ENCODE assay signal across 8 cellular contexts in the genomic region with DNA sequence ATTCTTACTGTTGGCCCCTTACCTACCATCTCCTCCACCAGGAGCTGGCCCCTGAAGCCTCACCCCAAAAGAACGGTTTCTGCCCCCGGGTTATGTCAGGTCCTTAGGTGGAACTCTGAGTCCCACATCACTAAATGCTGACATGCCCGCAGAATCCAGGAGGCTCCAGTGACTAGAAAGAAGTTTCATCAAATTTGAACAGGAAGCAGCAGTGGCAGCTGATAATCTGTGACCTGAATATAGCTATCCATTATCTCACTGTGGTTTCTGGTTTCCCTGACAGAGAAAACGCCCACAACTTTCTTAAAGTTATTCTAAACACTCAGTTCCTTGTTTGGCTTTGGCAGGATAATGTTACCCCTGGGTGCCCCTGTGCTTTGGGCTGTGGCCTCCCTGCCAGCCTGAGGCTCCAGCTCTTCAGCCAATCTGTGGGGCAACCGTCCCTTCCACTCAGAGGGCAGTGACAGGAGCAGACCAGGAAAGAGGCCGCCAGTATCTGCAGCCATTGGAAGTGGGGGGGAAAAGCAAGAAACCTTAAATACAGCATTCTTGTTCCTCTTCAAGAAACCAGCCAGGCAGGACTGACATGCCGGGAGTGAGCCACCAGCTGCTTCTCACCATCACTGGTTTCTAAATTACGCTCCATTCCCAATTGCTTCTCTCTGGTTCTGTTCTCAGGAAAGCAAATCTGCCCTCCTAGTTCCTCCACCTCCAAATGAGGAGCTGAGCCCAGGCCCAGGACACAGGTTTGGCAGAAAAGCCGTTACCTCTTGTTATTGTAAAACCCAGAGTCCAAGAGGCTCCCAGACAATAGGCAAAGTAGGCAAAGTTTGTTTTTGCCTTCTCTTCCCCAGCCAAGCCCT. TPM values are rescaled to one million over a fixed set of nuclear protein-coding genes. Genes with fewer than 3 reads are reported as not detected.
DNase-seq lines count a peak whose midpoint lies in the region; ATAC-seq, FAIRE-seq and TF ChIP-seq lines count a peak whose summit lies in the region.

No MANE protein-coding gene starts in this region.

- intact Hi-C loops in HepG2 (cut with micrococcal nuclease; ENCODE audit: unreplicated experiment) = loop anchor here (1.0 kb wide), 1 partner anchor 70 kb away; no protein-coding TSS in a partner anchor

- H2AFZ ChIP-seq in OCI-LY3 (ENCODE audit: low read depth, low read length) (no peak overlapping the region; the same call in 1 of the 2 replicates), HepG2 (ENCODE audit: low read length) (peak overlapping the region; percentile 59)

- 26% methylated on average over 9 of the region's 9 CpGs for WGBS in HepG2 (ENCODE audit: low lambda C conversion rate)

- TF ChIP-seq CTCF in OCI-LY3 (IDR thresholded peaks at IDR 0.05; ENCODE audit: low read depth, low read length) (no peak), HepG2 (CRISPR knock-in tag; IDR thresholded peaks at IDR 0.05) (no peak), type B pancreatic cell (conservative IDR thresholded peaks at IDR 0.05) (no peak)

- POLR2A ChIA-PET in HepG2 (lab: Yijun Ruan, JAX) = no interaction called here

- H3K36me3 ChIP-seq in OCI-LY3 (replicated peaks; ENCODE audit: low read depth, low read length) (no peaks in the 10 kb centered on the region), HepG2 (replicated peaks in 1 of 2; ENCODE audit: control insufficient read depth in 1 of 2, insufficient read depth in 2 of 2, low read length in 2 of 2) (no peaks in the 10 kb centered on the region)

- DNase-seq in amniotic epithelial cell (ENCODE audit: low read depth) (peak; percentile 79), HepG2 (ENCODE audit: low spot score) (no peak), type B pancreatic cell (ENCODE audit: extremely low spot score, unreplicated experiment) (no peak), ureter (ENCODE audit: low spot score) (no peak), LoVo (ENCODE audit: low spot score) (no peak)

- H3K9me3 Mint-ChIP-seq in type B pancreatic cell = no peaks in the 10 kb centered on the region

- H3K4me2 ChIP-seq in OCI-LY3 (ENCODE audit: low read length) (peak overlapping the region; percentile 96), HepG2 (ENCODE audit: low read depth, low read length) (0 out of 2 replicates have a peak overlapping the region, but pooled peaks have one; percentile 5)

- BruUV-seq in HepG2 (replicated peaks; lab: Mats Ljungman, UMichigan) = no TSS peak

- H4K20me1 ChIP-seq in OCI-LY3 (ENCODE audit: insufficient read depth, low read length) (no peaks in the 10 kb centered on the region), HepG2 (ENCODE audit: insufficient read depth, low read length) (no peaks in the 10 kb centered on the region)

- TF ChIP-seq POLR2A in HepG2 (IDR thresholded peaks at IDR 0.05; ENCODE audit: insufficient read depth in 1 of 2, low read depth in 2 of 2, low read length in 2 of 2) = no peak

- H3K9me3 ChIP-seq in OCI-LY3 (ENCODE audit: insufficient read depth, low read length) (no peaks in the 10 kb centered on the region), HepG2 (ENCODE audit: low read length) (no peaks in the 10 kb centered on the region)

- CTCF ChIA-PET in HepG2 (lab: Yijun Ruan, JAX; ENCODE audit: low intra/inter-chr PET ratio, low total read pairs) = interaction anchor here (1.2 to 2.8 kb wide), 2 partner anchors 43 to 71 kb away, joined by 3 to 19 read pairs; no protein-coding TSS in a partner anchor

- H3K4me3 Mint-ChIP-seq in type B pancreatic cell = peak overlapping the region; percentile 81

- peak overlapping the region; percentile 61 for H3K4me3 ChIP-seq in OCI-LY3 (ENCODE audit: low read length)
- H3K4me3 ChIP-seq in HepG2 (replicated peaks in 1 of 3; ENCODE audit: insufficient read depth in 1 of 3, low read depth in 2 of 3, low read length in 3 of 3) = no peak overlapping the region

- no peak for TF ChIP-seq RAD21 in HepG2 (CRISPR knock-in tag; IDR thresholded peaks at IDR 0.05)

- H3K27ac Mint-ChIP-seq in type B pancreatic cell = peak overlapping the region; percentile 98

- peaks cover 51% of the 10 kb centered on the region for H3K4me1 ChIP-seq in OCI-LY3 (ENCODE audit: low read length)
- peaks cover 27% of the 10 kb centered on the region for H3K4me1 ChIP-seq in HepG2 (ENCODE audit: insufficient read depth, low read length)

- TF ChIP-seq EP300 in HepG2 (IDR thresholded peaks at IDR 0.05; ENCODE audit: low read depth in 2 of 2, low read length in 2 of 2) (no peak), HepG2 (CRISPR knock-in tag; IDR thresholded peaks at IDR 0.05; ENCODE audit: borderline replicate concordance) (no peak)

- H3K4me1 Mint-ChIP-seq in type B pancreatic cell (ENCODE audit: unreplicated experiment) = peaks cover 20% of the 10 kb centered on the region

- peak overlapping the region; percentile 61 for H3K9ac ChIP-seq in OCI-LY3 (ENCODE audit: low read length)
- no peak overlapping the region for H3K9ac ChIP-seq in HepG2 (ENCODE audit: insufficient read depth, low read depth, low read length)

- ATAC-seq in GM18517 (IDR thresholded peaks at IDR 0.05; ENCODE audit: unreplicated experiment) = peak; percentile 55
- peak; percentile 46 for ATAC-seq in HG02642 (IDR thresholded peaks at IDR 0.05; ENCODE audit: poor library complexity, unreplicated experiment)
- ATAC-seq in HepG2 = peak; percentile 50

- no peaks in the 10 kb centered on the region for H3K36me3 Mint-ChIP-seq in type B pancreatic cell

- no peak for FAIRE-seq in HepG2 (lab: Jason Lieb, UNC)

- H3K27me3 ChIP-seq in OCI-LY3 (ENCODE audit: low read depth, low read length) (no peaks in the 10 kb centered on the region), HepG2 (ENCODE audit: control insufficient read depth in 1 of 2, insufficient read depth in 2 of 2, low read length in 2 of 2) (no peaks in the 10 kb centered on the region)

- H3K27ac ChIP-seq in OCI-LY3 (ENCODE audit: low read length) = peak overlapping the region; percentile 93
- no peak overlapping the region for H3K27ac ChIP-seq in HepG2 (ENCODE audit: extremely low read length, insufficient read depth, low read length)

- in situ Hi-C loops in HepG2 (cut with HindIII; ENCODE audit: extremely low pct_ligation_motif_present, low pct_unique_long_range_greater_than_20kb) = no loop called here

- no peaks in the 10 kb centered on the region for H3K79me2 ChIP-seq in OCI-LY3 (ENCODE audit: low read length)
- H3K79me2 ChIP-seq in HepG2 (ENCODE audit: insufficient read depth, low read length) = no peaks in the 10 kb centered on the region

- H3K27me3 Mint-ChIP-seq in type B pancreatic cell = no peaks in the 10 kb centered on the region

TF ChIP-seq in HepG2, 621 proteins besides CTCF, POLR2A, EP300 and RAD21 (continues in another document):
- no peak for TF ChIP-seq ZNF484 (CRISPR knock-in tag; IDR thresholded peaks at IDR 0.05; ENCODE audit: borderline replicate concordance, low read depth)

RNA-seq across cellular contexts. Expression of a gene that starts 41.2 kb away (rescaled TPM):
- 23.7 and 26.9 TPM in 2 replicates for total RNA-seq in HepG2 (2016; rRNA removed; fragmentation: Illumina TruSeq; extraction: Trizol)
- total RNA-seq in HepG2 (2016; cell fraction: cytosol; rRNA removed; fragmentation: Illumina TruSeq; extraction: Trizol; ENCODE audit: low read depth) = 1.3 and 2.3 TPM in 2 replicates
- total RNA-seq in HepG2 (2016; cell fraction: insoluble cytoplasmic fraction; rRNA removed; fragmentation: Illumina TruSeq; extraction: Trizol) = 20.6 and 25.2 TPM in 2 replicates
- total RNA-seq in HepG2 (2016; cell fraction: membrane; rRNA removed; fragmentation: Illumina TruSeq; extraction: Trizol) = 4.6 and 6.2 TPM in 2 replicates
- 28.7 and 35.3 TPM in 2 replicates for total RNA-seq in HepG2 (2016; cell fraction: nucleus; rRNA removed; fragmentation: Illumina TruSeq; extraction: Trizol)
- 15.9 and 17.3 TPM in 2 replicates for polyA plus RNA-seq in HepG2 (2011; rRNA removed)
- polyA plus RNA-seq in HepG2 (2011; cell fraction: cytosol; rRNA removed) = 7.7 and 9.9 TPM in 2 replicates
- 14.7 and 14.8 TPM in 2 replicates for polyA plus RNA-seq in HepG2 (2011; cell fraction: nucleus; rRNA removed)
- 10.9 and 12.0 TPM in 2 replicates for polyA plus RNA-seq in HepG2 (2012)
- polyA plus RNA-seq in HepG2 (2016; cell fraction: cytosol; fragmentation: Illumina TruSeq; extraction: Trizol; ENCODE audit: low read depth) = 0.78 and 0.81 TPM in 2 replicates
- 12.1 and 14.0 TPM in 2 replicates for polyA plus RNA-seq in HepG2 (2016; cell fraction: insoluble cytoplasmic fraction; fragmentation: Illumina TruSeq; extraction: Trizol; ENCODE audit: low read depth)
- 1.8 and 2.1 TPM in 2 replicates for polyA plus RNA-seq in HepG2 (2016; cell fraction: membrane; fragmentation: Illumina TruSeq; extraction: Trizol; ENCODE audit: low read depth)
- 22.1 and 22.9 TPM in 2 replicates for polyA plus RNA-seq in HepG2 (2016; cell fraction: nucleus; fragmentation: Illumina TruSeq; extraction: Trizol; ENCODE audit: insufficient read depth, low read depth)
- 29.5 and 80.4 TPM in 2 replicates for polyA minus RNA-seq in HepG2 (2011; rRNA and poly(A)+ RNA removed; ENCODE audit: low replicate concordance)
- polyA minus RNA-seq in HepG2 (2011; cell fraction: cytosol; rRNA and poly(A)+ RNA removed) = 14.3 and 18.8 TPM in 2 replicates
- 39.1 and 52.5 TPM in 2 replicates for polyA minus RNA-seq in HepG2 (2011; cell fraction: nucleus; rRNA and poly(A)+ RNA removed)
- 110 and 125 TPM in 2 replicates for total RNA-seq in type B pancreatic cell (ENCODE audit: low replicate concordance)
- total RNA-seq in ureter = 256 TPM

RNA-seq across cellular contexts. Expression of a gene that starts 45.8 kb away (rescaled TPM):
- total RNA-seq in HepG2 (2016; rRNA removed; fragmentation: Illumina TruSeq; extraction: Trizol) (4.8 and 11.2 TPM in 2 replicates), type B pancreatic cell (ENCODE audit: low replicate concordance) (3.5 and 5.5 TPM in 2 replicates), ureter (13.8 TPM)
- total RNA-seq in HepG2 (2016; cell fraction: cytosol; rRNA removed; fragmentation: Illumina TruSeq; extraction: Trizol; ENCODE audit: low read depth) = 1.9 and 6.6 TPM in 2 replicates
- 5.2 and 16.9 TPM in 2 replicates for total RNA-seq in HepG2 (2016; cell fraction: insoluble cytoplasmic fraction; rRNA removed; fragmentation: Illumina TruSeq; extraction: Trizol)
- total RNA-seq in HepG2 (2016; cell fraction: membrane; rRNA removed; fragmentation: Illumina TruSeq; extraction: Trizol) = 4.7 and 7.7 TPM in 2 replicates
- 9.1 and 18.5 TPM in 2 replicates for total RNA-seq in HepG2 (2016; cell fraction: nucleus; rRNA removed; fragmentation: Illumina TruSeq; extraction: Trizol)
- polyA plus RNA-seq in HepG2 (2011; rRNA removed) = 0.37 and 0.45 TPM in 2 replicates
- polyA plus RNA-seq in HepG2 (2011; cell fraction: cytosol; rRNA removed) = 0.39 and 0.50 TPM in 2 replicates
- 0.51 and 0.62 TPM in 2 replicates for polyA plus RNA-seq in HepG2 (2011; cell fraction: nucleus; rRNA removed)
- 0.13 and 0.16 TPM in 2 replicates for polyA plus RNA-seq in HepG2 (2012)
- polyA plus RNA-seq in HepG2 (2016; cell fraction: cytosol; fragmentation: Illumina TruSeq; extraction: Trizol; ENCODE audit: low read depth) = 1.0 and 2.5 TPM in 2 replicates
- polyA plus RNA-seq in HepG2 (2016; cell fraction: insoluble cytoplasmic fraction; fragmentation: Illumina TruSeq; extraction: Trizol; ENCODE audit: low read depth) = 4.9 and 5.1 TPM in 2 replicates
- polyA plus RNA-seq in HepG2 (2016; cell fraction: membrane; fragmentation: Illumina TruSeq; extraction: Trizol; ENCODE audit: low read depth) = 2.7 and 3.5 TPM in 2 replicates
- polyA plus RNA-seq in HepG2 (2016; cell fraction: nucleus; fragmentation: Illumina TruSeq; extraction: Trizol; ENCODE audit: insufficient read depth, low read depth) = 18.1 and 26.1 TPM in 2 replicates
- 0.10 and 5.1 TPM in 2 replicates for polyA minus RNA-seq in HepG2 (2011; rRNA and poly(A)+ RNA removed; ENCODE audit: low replicate concordance)
- not detected in 2 replicates for polyA minus RNA-seq in HepG2 (2011; cell fraction: cytosol; rRNA and poly(A)+ RNA removed)
- polyA minus RNA-seq in HepG2 (2011; cell fraction: nucleus; rRNA and poly(A)+ RNA removed) = 0.13 TPM in 1 of 2 replicates, not detected in the other
